In genomic region chr3:128218476-128218829, GRCh38 we compare ENCODE assay signal across 15 cellular contexts.
DNase-seq lines count a peak whose midpoint lies in the region; FAIRE-seq and TF ChIP-seq lines count a peak whose summit lies in the region.
"Had no signal": no experiment of that assay in that cellular context is flagged by ENCODE, and none has a peak within 500 bp of the region (broad histone marks: within the 10 kb centered on the region; RNA-seq: fewer than 3 reads in every experiment).

No MANE protein-coding gene starts in this region.

- H3K4me3 ChIP-seq in A673 (ENCODE audit: low read depth, low read length, poor library complexity, severe bottlenecking): no peak overlapping the region
- H3K4me3 ChIP-seq in Caco-2 (ENCODE audit: low read depth, low read length): no peak overlapping the region
- no peak overlapping the region for H3K4me3 ChIP-seq in astrocyte (ENCODE audit: insufficient read depth, low read depth, low read length)
- no peak overlapping the region for H3K4me3 ChIP-seq in mammary epithelial cell (replicated peaks in 1 of 3; ENCODE audit: insufficient read depth in 1 of 3, low read depth in 2 of 3, low read length in 3 of 3)
- H3K4me3 ChIP-seq: BLaER1, SK-N-MC had no signal

- peak overlapping the region; percentile 78 for H3K27ac Mint-ChIP-seq in Caco-2 (ENCODE audit: unreplicated experiment)
- peak overlapping the region; percentile 91 for H3K27ac Mint-ChIP-seq in astrocyte (ENCODE audit: unreplicated experiment)
- peak overlapping the region; percentile 92 to 96 (median 94) for H3K27ac Mint-ChIP-seq in nephron
- H3K27ac Mint-ChIP-seq in osteocyte (ENCODE audit: unreplicated experiment): no peak overlapping the region
- H3K27ac Mint-ChIP-seq: H9 had no signal

- POLR2A ChIA-PET in A673 (lab: Charles Lee; ENCODE audit: low non-redundant PET) (no interaction called here), Caco-2 (lab: Charles Lee) (no interaction called here)

- no peak overlapping the region for H2AFZ ChIP-seq in astrocyte (ENCODE audit: low read depth, low read length)
- no peak overlapping the region for H2AFZ ChIP-seq in mammary epithelial cell (ENCODE audit: low read depth, low read length)

- CTCF ChIA-PET in A673 (lab: Charles Lee): no interaction called here
- CTCF ChIA-PET in Caco-2 (lab: Charles Lee): no interaction called here
- CTCF ChIA-PET in mammary epithelial cell (lab: Charles Lee; ENCODE audit: low non-redundant PET): no interaction called here

- H3K4me2 ChIP-seq in astrocyte (ENCODE audit: low read length): no peak overlapping the region
- no peak overlapping the region for H3K4me2 ChIP-seq in mammary epithelial cell (ENCODE audit: insufficient read depth, low read depth, low read length)
- H3K4me2 ChIP-seq: BLaER1 had no signal

- no peaks in the 10 kb centered on the region for H3K4me1 Mint-ChIP-seq in Caco-2 (ENCODE audit: low read depth, unreplicated experiment)
- peaks cover 14% of the 10 kb centered on the region for H3K4me1 Mint-ChIP-seq in astrocyte (ENCODE audit: low read depth, unreplicated experiment)
- H3K4me1 Mint-ChIP-seq in nephron: peaks cover 54% of the 10 kb centered on the region
- peaks cover 12% of the 10 kb centered on the region for H3K4me1 Mint-ChIP-seq in osteocyte (ENCODE audit: unreplicated experiment)

- H3K36me3 Mint-ChIP-seq in Caco-2 (ENCODE audit: insufficient read depth, unreplicated experiment): peaks cover 10% of the 10 kb centered on the region
- H3K36me3 Mint-ChIP-seq in astrocyte (ENCODE audit: low read depth, unreplicated experiment): peaks cover 9% of the 10 kb centered on the region
- no peaks in the 10 kb centered on the region for H3K36me3 Mint-ChIP-seq in nephron (ENCODE audit: low read depth)
- H3K36me3 Mint-ChIP-seq in osteocyte (ENCODE audit: unreplicated experiment): peaks cover under 1% of the 10 kb centered on the region

- peaks cover 12% of the 10 kb centered on the region for H3K9me3 ChIP-seq in A673 (ENCODE audit: low read depth, low read length, poor library complexity, severe bottlenecking)
- peaks cover 14% of the 10 kb centered on the region for H3K9me3 ChIP-seq in Caco-2
- no peaks in the 10 kb centered on the region for H3K9me3 ChIP-seq in astrocyte (ENCODE audit: insufficient read depth, low read depth, low read length)
- peaks cover 8% of the 10 kb centered on the region for H3K9me3 ChIP-seq in mammary epithelial cell (replicated peaks; ENCODE audit: insufficient read depth, low read length)

- H3K9me3 Mint-ChIP-seq in Caco-2 (ENCODE audit: unreplicated experiment): peaks cover 14% of the 10 kb centered on the region
- peaks cover 8% of the 10 kb centered on the region for H3K9me3 Mint-ChIP-seq in astrocyte (ENCODE audit: unreplicated experiment)
- H3K9me3 Mint-ChIP-seq in nephron: peaks cover 2% of the 10 kb centered on the region
- H3K9me3 Mint-ChIP-seq in osteocyte (ENCODE audit: unreplicated experiment): no peaks in the 10 kb centered on the region

- dilution Hi-C loops in mammary epithelial cell (cut with HindIII; ENCODE audit: low sequenced_read_pairs): no loop called here

- FAIRE-seq in astrocyte (lab: Jason Lieb, UNC): no peak

- H3K79me2 ChIP-seq in astrocyte (ENCODE audit: insufficient read depth, low read length) (no peaks in the 10 kb centered on the region), mammary epithelial cell (ENCODE audit: insufficient read depth, low read length) (no peaks in the 10 kb centered on the region)

- TF ChIP-seq CTCF in A673 (conservative IDR thresholded peaks at IDR 0.05; ENCODE audit: low read depth, low read length): no peak
- no peak for TF ChIP-seq CTCF in Caco-2 (IDR thresholded peaks at IDR 0.05; ENCODE audit: insufficient read depth in 1 of 2, low read depth in 1 of 2, low read length in 1 of 2, severe bottlenecking in 1 of 2, unreplicated experiment in 1 of 2)
- TF ChIP-seq CTCF in astrocyte (IDR thresholded peaks at IDR 0.05; ENCODE audit: insufficient read depth, low read depth, low read length): no peak
- TF ChIP-seq CTCF in nephron (IDR thresholded peaks at IDR 0.05; ENCODE audit: unreplicated experiment in 3 of 3): no peak
- no peak for TF ChIP-seq CTCF in osteocyte (IDR thresholded peaks at IDR 0.05)
- TF ChIP-seq CTCF in mammary epithelial cell (conservative IDR thresholded peaks at IDR 0.05 in 1 of 2, IDR thresholded peaks at IDR 0.05 in 1 of 2; ENCODE audit: extremely low read depth in 1 of 2, insufficient read depth in 1 of 2, low read depth in 1 of 2, low read length in 2 of 2): no peak

- 100% methylated on average over 5 of the region's 6 CpGs for WGBS in mammary epithelial cell (ENCODE audit: low coverage, missing lambda C conversion rate)

- H3K4me3 Mint-ChIP-seq in Caco-2 (ENCODE audit: unreplicated experiment) (no peak overlapping the region), astrocyte (ENCODE audit: unreplicated experiment) (peak overlapping the region; percentile 30), nephron (peak overlapping the region in 1 of 3 experiments; percentile 32), osteocyte (ENCODE audit: unreplicated experiment) (no peak overlapping the region)
- H3K4me3 Mint-ChIP-seq: H9 had no signal

- H3K9ac ChIP-seq in astrocyte (ENCODE audit: low read length) (no peak overlapping the region), mammary epithelial cell (ENCODE audit: insufficient read depth, low read length) (no peak overlapping the region)
- H3K9ac ChIP-seq: BLaER1 had no signal

- no peaks in the 10 kb centered on the region for H3K36me3 ChIP-seq in A673 (ENCODE audit: insufficient read depth, low read length, poor library complexity, severe bottlenecking)
- no peaks in the 10 kb centered on the region for H3K36me3 ChIP-seq in Caco-2 (ENCODE audit: control insufficient read depth, insufficient read depth, low read length)
- H3K36me3 ChIP-seq in astrocyte (ENCODE audit: insufficient read depth, low read length): no peaks in the 10 kb centered on the region
- H3K36me3 ChIP-seq in mammary epithelial cell (ENCODE audit: insufficient read depth, low read length): no peaks in the 10 kb centered on the region

- BruUV-seq in A673 (replicated peaks; lab: Mats Ljungman, UMichigan) (no TSS peak), Caco-2 (replicated peaks; lab: Mats Ljungman, UMichigan) (no TSS peak), mammary epithelial cell (replicated peaks; lab: Mats Ljungman, UMichigan) (no TSS peak)

- H3K27me3 ChIP-seq in A673 (replicated peaks; ENCODE audit: insufficient read depth, low read depth, low read length, poor library complexity): no peaks in the 10 kb centered on the region
- H3K27me3 ChIP-seq in Caco-2 (replicated peaks; ENCODE audit: control insufficient read depth, insufficient read depth, low read length): no peaks in the 10 kb centered on the region
- H3K27me3 ChIP-seq in astrocyte (ENCODE audit: insufficient read depth, low read length): no peaks in the 10 kb centered on the region
- H3K27me3 ChIP-seq in mammary epithelial cell (ENCODE audit: insufficient read depth, low read length): no peaks in the 10 kb centered on the region
- H3K27me3 ChIP-seq: BLaER1 had no signal

- DNase-seq in A673 (ENCODE audit: low spot score) (no peak), Caco-2 (no peak), astrocyte (ENCODE audit: low read depth) (no peak), osteocyte (ENCODE audit: extremely low spot score, unreplicated experiment) (no peak), mammary epithelial cell (no peak), substantia nigra (lab: John Stamatoyannopoulos, UW) (no peak)
- DNase-seq: DMS153, H9, NCI-H1092, NCI-H345, NCI-H526 treated with DMSO at 0.1 percent for 48 hours, PC-3 had no signal

- in situ Hi-C loops in mammary epithelial cell (cut with MboI; ENCODE audit: low sequenced_read_pairs in 2 of 2): no loop called here

- H3K27me3 Mint-ChIP-seq in Caco-2 (ENCODE audit: insufficient read depth, unreplicated experiment) (no peaks in the 10 kb centered on the region), astrocyte (ENCODE audit: low read depth, unreplicated experiment) (peaks cover 3% of the 10 kb centered on the region), nephron (ENCODE audit: low read depth) (no peaks in the 10 kb centered on the region), osteocyte (ENCODE audit: unreplicated experiment) (no peaks in the 10 kb centered on the region)

- no peaks in the 10 kb centered on the region for H4K20me1 ChIP-seq in astrocyte (ENCODE audit: insufficient read depth, low read length)
- no peaks in the 10 kb centered on the region for H4K20me1 ChIP-seq in mammary epithelial cell (ENCODE audit: insufficient read depth, low read length)

- H3K27ac ChIP-seq in A673 (ENCODE audit: low read depth, low read length, poor library complexity, severe bottlenecking): peak overlapping the region; percentile 65
- no peak overlapping the region for H3K27ac ChIP-seq in astrocyte (ENCODE audit: low read depth, low read length)
- no peak overlapping the region for H3K27ac ChIP-seq in mammary epithelial cell (ENCODE audit: insufficient read depth, low read depth, low read length)
- no peak overlapping the region for H3K27ac ChIP-seq in substantia nigra (ENCODE audit: low read depth, low read length, poor library complexity, severe bottlenecking)
- H3K27ac ChIP-seq: BLaER1, SK-N-MC had no signal

- H3K4me1 ChIP-seq in A673 (ENCODE audit: insufficient read depth, low read length, poor library complexity, severe bottlenecking) (peaks cover 17% of the 10 kb centered on the region), Caco-2 (no peaks in the 10 kb centered on the region), astrocyte (ENCODE audit: insufficient read depth, low read length) (no peaks in the 10 kb centered on the region), mammary epithelial cell (ENCODE audit: insufficient read depth, low read length) (no peaks in the 10 kb centered on the region)

- intact Hi-C loops in A673 (cut with micrococcal nuclease; ENCODE audit: unreplicated experiment): no loop called here
- intact Hi-C loops in Caco-2 (cut with micrococcal nuclease; ENCODE audit: unreplicated experiment): no loop called here
- intact Hi-C loops in mammary epithelial cell (cut with micrococcal nuclease): loop anchor here (5.0 kb wide), 1 partner anchor 364 kb away; no protein-coding TSS in a partner anchor
